In genomic region chr21:41407541-41408460, GRCh38 we compare ENCODE assay signal across 24 cellular contexts. TPM values are rescaled to one million over a fixed set of nuclear protein-coding genes. Genes with fewer than 3 reads are reported as not detected.
"Had no signal": no experiment of that assay in that cellular context is flagged by ENCODE, and none has a peak within 500 bp of the region (broad histone marks: within the 10 kb centered on the region; RNA-seq: fewer than 3 reads in every experiment).

No MANE protein-coding gene starts in this region.

- DNase-seq: colonic mucosa; dermis blood vessel endothelial cell; effector memory CD4-positive, alpha-beta T cell; erythroblast; esophagus squamous epithelium; foreskin melanocyte; left ventricle myocardium superior; lower lobe of right lung; natural killer cell; stimulated activated CD4-positive, alpha-beta T cell treated with anti-CD3 and anti-CD28 coated beads, Interleukin-12 subunit alpha, Interleukin-12 subunit beta, amount 100 ng/mL, for 4 hours; stimulated activated CD4-positive, alpha-beta T cell treated with anti-CD3 and anti-CD28 coated beads, Interleukin-1b, Interleukin-23, amount 100 ng/mL, for 48 hours; stimulated activated CD4-positive, alpha-beta T cell treated with anti-CD3 and anti-CD28 coated beads, Interleukin-4, amount 100 ng/mL, for 1 hour; stimulated activated CD8-positive, alpha-beta memory T cell treated with anti-CD3 and anti-CD28 coated beads, Interleukin-4, amount 100 ng/mL, for 48 hours; stimulated activated naive CD4-positive, alpha-beta T cell; stimulated activated naive CD8-positive, alpha-beta T cell treated with anti-CD3 and anti-CD28 coated beads, Interleukin-15, amount 100 ng/mL, for 72 hours had no signal

- ATAC-seq: left ventricle myocardium superior; lower lobe of right lung; natural killer cell; sciatic nerve; stimulated activated naive CD8-positive, alpha-beta T cell treated with anti-CD3 and anti-CD28 coated beads, Interleukin-15, amount 100 ng/mL, for 72 hours had no signal

- H3K4me1 ChIP-seq: colonic mucosa, lower lobe of right lung, parathyroid adenoma, prostate gland, right atrium auricular region had no signal

- H3K4me1 Mint-ChIP-seq: natural killer cell had no signal

- H3K27ac ChIP-seq: colonic mucosa, lower lobe of right lung, parathyroid adenoma, prostate gland, right atrium auricular region, suprapubic skin had no signal

- H3K27ac Mint-ChIP-seq: natural killer cell; stimulated activated naive CD8-positive, alpha-beta T cell treated with anti-CD3 and anti-CD28 coated beads, Interleukin-15, amount 100 ng/mL, for 72 hours; type B pancreatic cell had no signal

- H3K79me2 ChIP-seq: parathyroid adenoma had no signal

- H3K4me3 ChIP-seq: colonic mucosa, esophagus squamous epithelium, lower lobe of right lung, prostate gland, right atrium auricular region, smooth muscle cell, suprapubic skin had no signal

- H3K9me3 ChIP-seq: colonic mucosa, esophagus squamous epithelium, lower lobe of right lung, prostate gland, suprapubic skin had no signal

- H3K27me3 ChIP-seq: colonic mucosa, esophagus squamous epithelium, right atrium auricular region, suprapubic skin had no signal

- H3K4me3 Mint-ChIP-seq: natural killer cell; neural crest cell; stimulated activated naive CD8-positive, alpha-beta T cell treated with anti-CD3 and anti-CD28 coated beads, Interleukin-15, amount 100 ng/mL, for 72 hours; type B pancreatic cell had no signal

- H3K27me3 Mint-ChIP-seq: stimulated activated naive CD8-positive, alpha-beta T cell treated with anti-CD3 and anti-CD28 coated beads, Interleukin-15, amount 100 ng/mL, for 72 hours had no signal

- H3K9me3 Mint-ChIP-seq: natural killer cell, neural crest cell, type B pancreatic cell had no signal

- H3K9ac ChIP-seq: parathyroid adenoma had no signal

- H2AFZ ChIP-seq: parathyroid adenoma had no signal

- H3K36me3 ChIP-seq: colonic mucosa, prostate gland had no signal

- H3K36me3 Mint-ChIP-seq: type B pancreatic cell had no signal

- H3K4me2 ChIP-seq: smooth muscle cell had no signal

RNA-seq across cellular contexts. Expression of gene MX2, which starts 46.0 kb away (rescaled TPM):
- total RNA-seq: chondrocyte, neural crest cell had no signal
